8 cellular contexts compared by ENCODE assay signal in genomic region chr15:45634442-45635190, GRCh38. TPM values are rescaled to one million over a fixed set of nuclear protein-coding genes. Genes with fewer than 3 reads are reported as not detected.
DNase-seq lines count a peak whose midpoint lies in the region; ATAC-seq lines count a peak whose summit lies in the region.

Gene SQOR, plus strand, starts transcription at chr15:45635029. Its CDS starts 23,895 bp downstream, at chr15:45658924.

- H3K4me3 ChIP-seq in esophagus (ENCODE audit: low read depth in 1 of 2, low read length in 2 of 2): peak within 1 kb of the TSS; percentile 73 to 92
- H3K4me3 ChIP-seq in naive thymus-derived CD4-positive, alpha-beta T cell (ENCODE audit: low read length): peak within 1 kb of the TSS; percentile 84

- no peaks in the 10 kb centered on the region for H3K27me3 ChIP-seq in esophagus (ENCODE audit: control insufficient read depth in 1 of 2, insufficient read depth in 2 of 2, low read length in 2 of 2)
- no peaks in the 10 kb centered on the region for H3K27me3 ChIP-seq in naive thymus-derived CD4-positive, alpha-beta T cell (ENCODE audit: control insufficient read depth in 2 of 2, insufficient read depth in 2 of 2, low read length in 2 of 2)

- H3K27me3 Mint-ChIP-seq in naive thymus-derived CD4-positive, alpha-beta T cell: peaks cover 0 to 13% (median 0%) of the 10 kb centered on the region in 5 donors

- H3K4me1 Mint-ChIP-seq in naive thymus-derived CD4-positive, alpha-beta T cell: peaks cover 24 to 46% (median 42%) of the 10 kb centered on the region in 7 donors

- CTCF ChIA-PET in naive thymus-derived CD4-positive, alpha-beta T cell (lab: Charles Lee): interaction anchor here (0.6 to 1.1 kb wide), 3 partner anchors 12 to 179 kb away, joined by 3 to 5 read pairs (median 3); no protein-coding TSS in a partner anchor

- H3K27ac ChIP-seq in esophagus (ENCODE audit: low read depth in 2 of 2, low read length in 1 of 2): peak within 1 kb of the TSS; percentile 97
- peak within 1 kb of the TSS; percentile 69 for H3K27ac ChIP-seq in naive thymus-derived CD4-positive, alpha-beta T cell (ENCODE audit: low read depth, low read length)

- 2 to 3% methylated on average over 51 to 53 of the region's 53 CpGs for WGBS in esophagus, 2 donors

- H3K27ac Mint-ChIP-seq in naive thymus-derived CD4-positive, alpha-beta T cell: peak within 1 kb of the TSS; percentile 84 to 96 (median 91)

- H3K36me3 Mint-ChIP-seq in naive thymus-derived CD4-positive, alpha-beta T cell: peaks cover 0 to 30% (median 4%) of the 10 kb centered on the region in 5 donors

- no peaks in the 10 kb centered on the region for H3K36me3 ChIP-seq in esophagus (ENCODE audit: control insufficient read depth in 2 of 2, insufficient read depth in 2 of 2, low read length in 1 of 2)
- peaks cover 0 to 7% (median 0%) of the 10 kb centered on the region in 3 experiments for H3K36me3 ChIP-seq in naive thymus-derived CD4-positive, alpha-beta T cell (ENCODE audit: control insufficient read depth in 2 of 3, insufficient read depth in 3 of 3, low read length in 3 of 3)

- H3K9me3 Mint-ChIP-seq in naive thymus-derived CD4-positive, alpha-beta T cell: peaks cover 0 to 2% (median 0%) of the 10 kb centered on the region in 11 donors

- peak within 1 kb of the TSS; percentile 91 to 98 (median 96) for H3K4me3 Mint-ChIP-seq in naive thymus-derived CD4-positive, alpha-beta T cell

- intact Hi-C loops in naive thymus-derived CD4-positive, alpha-beta T cell (cut with micrococcal nuclease): loop anchor here (1.0 to 10.0 kb wide), 11 partner anchors 20 to 1350 kb away; partner anchors contain the start of genes BLOC1S6 (in 1 of the 2), GOLM2 (in 1 of the 2) and SLC30A4 (in 1 of the 2)

- peaks cover 0 to 8% of the 10 kb centered on the region in 2 donors for H3K4me1 ChIP-seq in esophagus (ENCODE audit: control insufficient read depth in 2 of 2, insufficient read depth in 2 of 2, low read length in 1 of 2)
- peaks cover 24 to 27% of the 10 kb centered on the region in 2 donors for H3K4me1 ChIP-seq in naive thymus-derived CD4-positive, alpha-beta T cell (ENCODE audit: control insufficient read depth in 2 of 2, insufficient read depth in 2 of 2, low read length in 2 of 2)

- DNase-seq in NCI-H748 (lab: John Stamatoyannopoulos, UW; ENCODE audit: unreplicated experiment): peak; percentile 62
- no peak for DNase-seq in NCI-H748 treated with DMSO at 0.1 percent for 48 hours (lab: John Stamatoyannopoulos, UW)
- peak; percentile 79 for DNase-seq in NCI-H774 (lab: John Stamatoyannopoulos, UW)
- DNase-seq in activated T-cell treated with anti-CD3 and anti-CD28 coated beads for 48 hours (ENCODE audit: low read depth): peak; percentile 63
- DNase-seq in naive thymus-derived CD4-positive, alpha-beta T cell: peak; percentile 46 to 78 (median 58)
- peak; percentile 26 to 74 (median 52) for DNase-seq in stimulated activated naive CD4-positive, alpha-beta T cell (lab: John Stamatoyannopoulos, UW)

- H3K9me3 ChIP-seq in esophagus (ENCODE audit: control insufficient read depth in 2 of 2, insufficient read depth in 1 of 2, low read depth in 1 of 2, low read length in 1 of 2): no peaks in the 10 kb centered on the region
- H3K9me3 ChIP-seq in naive thymus-derived CD4-positive, alpha-beta T cell (ENCODE audit: control insufficient read depth in 2 of 3, low read length in 3 of 3): no peaks in the 10 kb centered on the region

- peak; percentile 58 for ATAC-seq in HG02884 (IDR thresholded peaks at IDR 0.05; ENCODE audit: unreplicated experiment)
- peak; percentile 72 for ATAC-seq in naive thymus-derived CD4-positive, alpha-beta T cell

- POLR2A ChIA-PET in naive thymus-derived CD4-positive, alpha-beta T cell (lab: Charles Lee): interaction anchor here (0.5 to 0.9 kb wide), 2 partner anchors 435 to 1838 kb away, joined by 3 to 5 read pairs; no protein-coding TSS in a partner anchor

RNA-seq across cellular contexts. Expression of gene SQOR, which starts in this region (rescaled TPM):
- polyA plus RNA-seq in esophagus: 10 to 100 TPM; 75.6 to 88.4 TPM
- 100 to 1,000 TPM in 1 of 5 experiments, 10 to 100 TPM in 4; 20.6 to 115 (median 32.6) TPM for total RNA-seq in naive thymus-derived CD4-positive, alpha-beta T cell
- 10 to 100 TPM; 71.7 to 76.6 TPM for polyA plus RNA-seq in naive thymus-derived CD4-positive, alpha-beta T cell
